Comparison of ENCODE assay signal across 1 cellular context in the genomic region with DNA sequence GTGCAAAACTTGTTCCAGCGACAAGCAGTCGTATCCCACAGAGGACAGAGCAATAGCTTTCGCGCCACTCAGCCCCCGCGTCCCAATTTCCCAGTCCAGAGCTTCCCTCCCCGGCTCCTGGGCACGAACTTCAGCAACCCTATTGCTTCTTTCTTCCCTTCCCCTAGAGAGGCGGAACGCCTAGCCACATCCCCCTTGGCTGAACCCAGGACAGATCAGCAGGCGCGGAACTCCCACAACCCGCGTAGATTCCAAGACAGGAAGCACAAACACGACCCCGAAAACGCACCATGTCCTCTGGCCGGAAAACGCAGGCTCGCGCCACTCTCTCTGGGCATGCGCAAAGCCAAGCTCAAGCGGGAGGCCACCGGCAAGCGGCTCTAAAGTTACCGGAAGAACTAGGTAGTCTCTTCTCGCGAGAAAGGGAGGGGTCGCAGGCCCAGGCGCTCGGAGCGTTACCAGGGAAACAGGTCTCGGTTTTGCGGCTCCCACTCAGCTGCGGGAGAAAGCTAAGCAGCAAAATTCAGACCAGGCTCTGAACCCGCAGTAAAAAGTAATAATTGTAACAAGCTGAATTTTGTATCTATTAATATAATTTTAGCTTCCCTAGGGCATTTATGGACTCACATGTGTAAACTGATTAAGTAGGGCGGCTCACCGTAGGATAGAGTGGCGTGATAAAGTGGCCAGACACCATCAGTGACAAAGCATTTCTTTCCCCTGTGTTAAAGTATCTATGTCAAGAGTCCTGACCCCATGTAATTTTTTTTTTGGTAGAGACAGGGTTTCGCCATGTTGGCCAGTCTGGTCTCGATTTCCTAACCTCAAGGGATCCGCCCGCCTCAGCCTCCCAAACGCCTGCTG.
TF ChIP-seq lines count a peak whose summit lies in the region.

A gene (minus strand): TSS at position 323 of the 864 bp plus-strand sequence. CDS start 31 bp downstream, at position 292.

TF ChIP-seq in K562, 482 proteins besides CTCF, POLR2A, EP300 and RAD21 (continued from another document and continues in another):
- TF ChIP-seq, protein P1, sequence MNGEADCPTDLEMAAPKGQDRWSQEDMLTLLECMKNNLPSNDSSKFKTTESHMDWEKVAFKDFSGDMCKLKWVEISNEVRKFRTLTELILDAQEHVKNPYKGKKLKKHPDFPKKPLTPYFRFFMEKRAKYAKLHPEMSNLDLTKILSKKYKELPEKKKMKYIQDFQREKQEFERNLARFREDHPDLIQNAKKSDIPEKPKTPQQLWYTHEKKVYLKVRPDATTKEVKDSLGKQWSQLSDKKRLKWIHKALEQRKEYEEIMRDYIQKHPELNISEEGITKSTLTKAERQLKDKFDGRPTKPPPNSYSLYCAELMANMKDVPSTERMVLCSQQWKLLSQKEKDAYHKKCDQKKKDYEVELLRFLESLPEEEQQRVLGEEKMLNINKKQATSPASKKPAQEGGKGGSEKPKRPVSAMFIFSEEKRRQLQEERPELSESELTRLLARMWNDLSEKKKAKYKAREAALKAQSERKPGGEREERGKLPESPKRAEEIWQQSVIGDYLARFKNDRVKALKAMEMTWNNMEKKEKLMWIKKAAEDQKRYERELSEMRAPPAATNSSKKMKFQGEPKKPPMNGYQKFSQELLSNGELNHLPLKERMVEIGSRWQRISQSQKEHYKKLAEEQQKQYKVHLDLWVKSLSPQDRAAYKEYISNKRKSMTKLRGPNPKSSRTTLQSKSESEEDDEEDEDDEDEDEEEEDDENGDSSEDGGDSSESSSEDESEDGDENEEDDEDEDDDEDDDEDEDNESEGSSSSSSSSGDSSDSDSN (IDR thresholded peaks at IDR 0.05; ENCODE audit: borderline replicate concordance in 1 of 2, low read depth in 2 of 2, low read length in 2 of 2) = peak; percentile 97 to 99; a peak in 3 of 4 replicates
- TF ChIP-seq, protein P2, sequence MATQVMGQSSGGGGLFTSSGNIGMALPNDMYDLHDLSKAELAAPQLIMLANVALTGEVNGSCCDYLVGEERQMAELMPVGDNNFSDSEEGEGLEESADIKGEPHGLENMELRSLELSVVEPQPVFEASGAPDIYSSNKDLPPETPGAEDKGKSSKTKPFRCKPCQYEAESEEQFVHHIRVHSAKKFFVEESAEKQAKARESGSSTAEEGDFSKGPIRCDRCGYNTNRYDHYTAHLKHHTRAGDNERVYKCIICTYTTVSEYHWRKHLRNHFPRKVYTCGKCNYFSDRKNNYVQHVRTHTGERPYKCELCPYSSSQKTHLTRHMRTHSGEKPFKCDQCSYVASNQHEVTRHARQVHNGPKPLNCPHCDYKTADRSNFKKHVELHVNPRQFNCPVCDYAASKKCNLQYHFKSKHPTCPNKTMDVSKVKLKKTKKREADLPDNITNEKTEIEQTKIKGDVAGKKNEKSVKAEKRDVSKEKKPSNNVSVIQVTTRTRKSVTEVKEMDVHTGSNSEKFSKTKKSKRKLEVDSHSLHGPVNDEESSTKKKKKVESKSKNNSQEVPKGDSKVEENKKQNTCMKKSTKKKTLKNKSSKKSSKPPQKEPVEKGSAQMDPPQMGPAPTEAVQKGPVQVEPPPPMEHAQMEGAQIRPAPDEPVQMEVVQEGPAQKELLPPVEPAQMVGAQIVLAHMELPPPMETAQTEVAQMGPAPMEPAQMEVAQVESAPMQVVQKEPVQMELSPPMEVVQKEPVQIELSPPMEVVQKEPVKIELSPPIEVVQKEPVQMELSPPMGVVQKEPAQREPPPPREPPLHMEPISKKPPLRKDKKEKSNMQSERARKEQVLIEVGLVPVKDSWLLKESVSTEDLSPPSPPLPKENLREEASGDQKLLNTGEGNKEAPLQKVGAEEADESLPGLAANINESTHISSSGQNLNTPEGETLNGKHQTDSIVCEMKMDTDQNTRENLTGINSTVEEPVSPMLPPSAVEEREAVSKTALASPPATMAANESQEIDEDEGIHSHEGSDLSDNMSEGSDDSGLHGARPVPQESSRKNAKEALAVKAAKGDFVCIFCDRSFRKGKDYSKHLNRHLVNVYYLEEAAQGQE (CRISPR knock-in tag; IDR thresholded peaks at IDR 0.05; ENCODE audit: low read depth) = no peak
- TF ChIP-seq CTBP1 (IDR thresholded peaks at IDR 0.05; ENCODE audit: borderline replicate concordance) = no peak; the same call in 1 of the 2 replicates
- TF ChIP-seq BMI1 (IDR thresholded peaks at IDR 0.05; ENCODE audit: low read length) = no peak
- peak; percentile 85 for TF ChIP-seq POU5F1 (IDR thresholded peaks at IDR 0.05; ENCODE audit: borderline replicate concordance, low read depth, low read length, partially characterized antibody)
- TF ChIP-seq CC2D1A (IDR thresholded peaks at IDR 0.05) = peak; percentile 55; the same call in 1 of the 2 replicates
- TF ChIP-seq, protein P3, sequence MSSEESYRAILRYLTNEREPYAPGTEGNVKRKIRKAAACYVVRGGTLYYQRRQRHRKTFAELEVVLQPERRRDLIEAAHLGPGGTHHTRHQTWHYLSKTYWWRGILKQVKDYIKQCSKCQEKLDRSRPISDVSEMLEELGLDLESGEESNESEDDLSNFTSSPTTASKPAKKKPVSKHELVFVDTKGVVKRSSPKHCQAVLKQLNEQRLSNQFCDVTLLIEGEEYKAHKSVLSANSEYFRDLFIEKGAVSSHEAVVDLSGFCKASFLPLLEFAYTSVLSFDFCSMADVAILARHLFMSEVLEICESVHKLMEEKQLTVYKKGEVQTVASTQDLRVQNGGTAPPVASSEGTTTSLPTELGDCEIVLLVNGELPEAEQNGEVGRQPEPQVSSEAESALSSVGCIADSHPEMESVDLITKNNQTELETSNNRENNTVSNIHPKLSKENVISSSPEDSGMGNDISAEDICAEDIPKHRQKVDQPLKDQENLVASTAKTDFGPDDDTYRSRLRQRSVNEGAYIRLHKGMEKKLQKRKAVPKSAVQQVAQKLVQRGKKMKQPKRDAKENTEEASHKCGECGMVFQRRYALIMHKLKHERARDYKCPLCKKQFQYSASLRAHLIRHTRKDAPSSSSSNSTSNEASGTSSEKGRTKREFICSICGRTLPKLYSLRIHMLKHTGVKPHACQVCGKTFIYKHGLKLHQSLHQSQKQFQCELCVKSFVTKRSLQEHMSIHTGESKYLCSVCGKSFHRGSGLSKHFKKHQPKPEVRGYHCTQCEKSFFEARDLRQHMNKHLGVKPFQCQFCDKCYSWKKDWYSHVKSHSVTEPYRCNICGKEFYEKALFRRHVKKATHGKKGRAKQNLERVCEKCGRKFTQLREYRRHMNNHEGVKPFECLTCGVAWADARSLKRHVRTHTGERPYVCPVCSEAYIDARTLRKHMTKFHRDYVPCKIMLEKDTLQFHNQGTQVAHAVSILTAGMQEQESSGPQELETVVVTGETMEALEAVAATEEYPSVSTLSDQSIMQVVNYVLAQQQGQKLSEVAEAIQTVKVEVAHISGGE (CRISPR knock-in tag; IDR thresholded peaks at IDR 0.05) = peak in 2 of 3 experiments; percentile 28 to 95; a peak in 3 of 6 replicates
- TF ChIP-seq KDM5B (IDR thresholded peaks at IDR 0.05; ENCODE audit: insufficient replicate concordance, low read depth, low read length) = peak; percentile 96
- TF ChIP-seq RBM17 (IDR thresholded peaks at IDR 0.05; ENCODE audit: borderline replicate concordance, low read depth, low read length) = no peak
- TF ChIP-seq, protein P4, sequence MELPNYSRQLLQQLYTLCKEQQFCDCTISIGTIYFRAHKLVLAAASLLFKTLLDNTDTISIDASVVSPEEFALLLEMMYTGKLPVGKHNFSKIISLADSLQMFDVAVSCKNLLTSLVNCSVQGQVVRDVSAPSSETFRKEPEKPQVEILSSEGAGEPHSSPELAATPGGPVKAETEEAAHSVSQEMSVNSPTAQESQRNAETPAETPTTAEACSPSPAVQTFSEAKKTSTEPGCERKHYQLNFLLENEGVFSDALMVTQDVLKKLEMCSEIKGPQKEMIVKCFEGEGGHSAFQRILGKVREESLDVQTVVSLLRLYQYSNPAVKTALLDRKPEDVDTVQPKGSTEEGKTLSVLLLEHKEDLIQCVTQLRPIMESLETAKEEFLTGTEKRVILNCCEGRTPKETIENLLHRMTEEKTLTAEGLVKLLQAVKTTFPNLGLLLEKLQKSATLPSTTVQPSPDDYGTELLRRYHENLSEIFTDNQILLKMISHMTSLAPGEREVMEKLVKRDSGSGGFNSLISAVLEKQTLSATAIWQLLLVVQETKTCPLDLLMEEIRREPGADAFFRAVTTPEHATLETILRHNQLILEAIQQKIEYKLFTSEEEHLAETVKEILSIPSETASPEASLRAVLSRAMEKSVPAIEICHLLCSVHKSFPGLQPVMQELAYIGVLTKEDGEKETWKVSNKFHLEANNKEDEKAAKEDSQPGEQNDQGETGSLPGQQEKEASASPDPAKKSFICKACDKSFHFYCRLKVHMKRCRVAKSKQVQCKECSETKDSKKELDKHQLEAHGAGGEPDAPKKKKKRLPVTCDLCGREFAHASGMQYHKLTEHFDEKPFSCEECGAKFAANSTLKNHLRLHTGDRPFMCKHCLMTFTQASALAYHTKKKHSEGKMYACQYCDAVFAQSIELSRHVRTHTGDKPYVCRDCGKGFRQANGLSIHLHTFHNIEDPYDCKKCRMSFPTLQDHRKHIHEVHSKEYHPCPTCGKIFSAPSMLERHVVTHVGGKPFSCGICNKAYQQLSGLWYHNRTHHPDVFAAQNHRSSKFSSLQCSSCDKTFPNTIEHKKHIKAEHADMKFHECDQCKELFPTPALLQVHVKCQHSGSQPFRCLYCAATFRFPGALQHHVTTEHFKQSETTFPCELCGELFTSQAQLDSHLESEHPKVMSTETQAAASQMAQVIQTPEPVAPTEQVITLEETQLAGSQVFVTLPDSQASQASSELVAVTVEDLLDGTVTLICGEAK (IDR thresholded peaks at IDR 0.05) = peak; percentile 94
- TF ChIP-seq, protein P4 (CRISPR knock-in tag; IDR thresholded peaks at IDR 0.05) = no peak
- TF ChIP-seq MEF2A (IDR thresholded peaks at IDR 0.05; ENCODE audit: control insufficient read depth, low read depth, low read length) = no peak
- TF ChIP-seq TAF7 (tag; IDR thresholded peaks at IDR 0.05) = peak; percentile 96
- peak; percentile 64 for TF ChIP-seq NFE2L1 (tag; IDR thresholded peaks at IDR 0.05; ENCODE audit: borderline replicate concordance, low read depth)
- TF ChIP-seq, protein P5, sequence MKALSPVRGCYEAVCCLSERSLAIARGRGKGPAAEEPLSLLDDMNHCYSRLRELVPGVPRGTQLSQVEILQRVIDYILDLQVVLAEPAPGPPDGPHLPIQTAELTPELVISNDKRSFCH (CRISPR knock-in tag; IDR thresholded peaks at IDR 0.05) = no peak
- TF ChIP-seq, protein P5 (tag; IDR thresholded peaks at IDR 0.05) = no peak; the same call in 1 of the 2 replicates
- TF ChIP-seq MAFF (IDR thresholded peaks at IDR 0.05; ENCODE audit: low read length) = peak; percentile 90
- TF ChIP-seq PPARD (CRISPR knock-in tag; IDR thresholded peaks at IDR 0.05) = no peak
- no peak for TF ChIP-seq RAD51 (IDR thresholded peaks at IDR 0.05; ENCODE audit: borderline replicate concordance, low read depth)
- TF ChIP-seq ZNF212 (CRISPR knock-in tag; IDR thresholded peaks at IDR 0.05) = 0 out of 2 replicates have a peak, but pooled peaks have one; percentile 6
- no peak for TF ChIP-seq SNRNP70 (optimal IDR thresholded peaks at IDR 0.05; ENCODE audit: low read depth, low read length)
- TF ChIP-seq SP1 (CRISPR knock-in tag; IDR thresholded peaks at IDR 0.05) = peak; percentile 71
- no peak for TF ChIP-seq ZNF263 (CRISPR knock-in tag; IDR thresholded peaks at IDR 0.05; ENCODE audit: borderline replicate concordance)
- peak; percentile 80 for TF ChIP-seq CXXC5 (CRISPR knock-in tag; IDR thresholded peaks at IDR 0.05)
- no peak for TF ChIP-seq FIP1L1 (IDR thresholded peaks at IDR 0.05; ENCODE audit: low read depth, low read length, poor library complexity, severe bottlenecking)
- peak; percentile 55 for TF ChIP-seq SMARCE1 (IDR thresholded peaks at IDR 0.05)
- TF ChIP-seq, protein P6, sequence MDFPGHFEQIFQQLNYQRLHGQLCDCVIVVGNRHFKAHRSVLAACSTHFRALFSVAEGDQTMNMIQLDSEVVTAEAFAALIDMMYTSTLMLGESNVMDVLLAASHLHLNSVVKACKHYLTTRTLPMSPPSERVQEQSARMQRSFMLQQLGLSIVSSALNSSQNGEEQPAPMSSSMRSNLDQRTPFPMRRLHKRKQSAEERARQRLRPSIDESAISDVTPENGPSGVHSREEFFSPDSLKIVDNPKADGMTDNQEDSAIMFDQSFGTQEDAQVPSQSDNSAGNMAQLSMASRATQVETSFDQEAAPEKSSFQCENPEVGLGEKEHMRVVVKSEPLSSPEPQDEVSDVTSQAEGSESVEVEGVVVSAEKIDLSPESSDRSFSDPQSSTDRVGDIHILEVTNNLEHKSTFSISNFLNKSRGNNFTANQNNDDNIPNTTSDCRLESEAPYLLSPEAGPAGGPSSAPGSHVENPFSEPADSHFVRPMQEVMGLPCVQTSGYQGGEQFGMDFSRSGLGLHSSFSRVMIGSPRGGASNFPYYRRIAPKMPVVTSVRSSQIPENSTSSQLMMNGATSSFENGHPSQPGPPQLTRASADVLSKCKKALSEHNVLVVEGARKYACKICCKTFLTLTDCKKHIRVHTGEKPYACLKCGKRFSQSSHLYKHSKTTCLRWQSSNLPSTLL (IDR thresholded peaks at IDR 0.05) = 0 out of 2 replicates have a peak, but pooled peaks have one; percentile 23
- TF ChIP-seq ZNF586 (CRISPR knock-in tag; conservative IDR thresholded peaks at IDR 0.05) = peak; percentile 48; the same call in 1 of the 2 replicates
- TF ChIP-seq NFYB (IDR thresholded peaks at IDR 0.05; ENCODE audit: extremely low read depth, insufficient read length) = no peak
- peak; percentile 52 for TF ChIP-seq ASH1L (IDR thresholded peaks at IDR 0.05; ENCODE audit: borderline replicate concordance, low read depth, partially characterized antibody)
- peak; percentile 96 for TF ChIP-seq POLR2H (tag; IDR thresholded peaks at IDR 0.05; ENCODE audit: low read depth)
- TF ChIP-seq PHB (CRISPR knock-in tag; IDR thresholded peaks at IDR 0.05) = peak; percentile 95
- no peak for TF ChIP-seq NCOA6 (IDR thresholded peaks at IDR 0.05)
- no peak for TF ChIP-seq TCFL5 (CRISPR knock-in tag; conservative IDR thresholded peaks at IDR 0.05)
- TF ChIP-seq ZNF707 (CRISPR knock-in tag; conservative IDR thresholded peaks at IDR 0.05) = no peak
